ENCODE assay signal across 10 cellular contexts in the genomic region with DNA sequence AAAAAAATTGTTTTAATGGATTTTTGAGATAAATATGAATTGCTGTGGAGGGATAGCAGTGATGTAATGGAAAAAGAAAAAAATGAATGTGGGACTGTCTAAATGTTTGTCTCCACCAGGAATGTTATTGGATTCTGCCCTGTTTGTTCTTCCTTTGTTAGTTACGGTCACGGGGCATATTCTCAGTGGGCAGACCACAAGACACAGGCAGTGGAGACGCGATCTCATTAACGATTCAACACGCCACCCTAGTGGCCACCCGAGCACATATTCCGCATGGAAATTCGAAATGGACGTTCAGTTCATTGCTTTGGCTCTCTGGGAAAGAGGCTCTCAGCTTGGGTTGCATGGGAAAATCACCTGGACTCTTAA.
A peak's percentile ranks its signal among the peaks of the same experiment; 100 is the strongest.
DNase-seq lines count a peak whose midpoint lies in the region; ATAC-seq, FAIRE-seq and TF ChIP-seq lines count a peak whose summit lies in the region.
"Had no signal": no experiment of that assay in that cellular context is flagged by ENCODE, and none has a peak within 500 bp of the region (broad histone marks: within the 10 kb centered on the region; RNA-seq: fewer than 3 reads in every experiment).

No MANE protein-coding gene starts in this region.

- H4K20me1 ChIP-seq in H1 (replicated peaks in 1 of 2; ENCODE audit: control insufficient read depth in 1 of 2, insufficient read depth in 2 of 2, low read length in 2 of 2): no peaks in the 10 kb centered on the region

- no peak for TF ChIP-seq POLR2A in H1 (IDR thresholded peaks at IDR 0.05; ENCODE audit: control extremely low read depth in 1 of 2, low read depth in 2 of 2, low read length in 2 of 2)

- H3K9me3 Mint-ChIP-seq in neural crest cell: no peaks in the 10 kb centered on the region
- H3K9me3 Mint-ChIP-seq in T-cell: no peaks in the 10 kb centered on the region
- H3K9me3 Mint-ChIP-seq: CD4-positive, alpha-beta memory T cell; dendritic cell treated with granulocyte-macrophage colony-stimulating factor and Interleukin-4, amounts not matched to agents 40 ng/mL and 50 ng/mL, for 4 days had no signal

- no peaks in the 10 kb centered on the region for H3K36me3 ChIP-seq in H1 (ENCODE audit: control insufficient read depth in 2 of 4, insufficient read depth in 4 of 4, low read length in 3 of 4)

- H4K91ac ChIP-seq in H1 (replicated peaks; ENCODE audit: insufficient read length, low read length): no peak overlapping the region

- H3K18ac ChIP-seq in H1 (ENCODE audit: extremely low read depth, low read length): no peak overlapping the region

- H2BK20ac ChIP-seq in H1 (ENCODE audit: low read length): no peak overlapping the region

- H3K36me3 Mint-ChIP-seq in neural crest cell (ENCODE audit: low read depth): peaks cover 3% of the 10 kb centered on the region
- no peaks in the 10 kb centered on the region for H3K36me3 Mint-ChIP-seq in T-cell
- H3K36me3 Mint-ChIP-seq: CD4-positive, alpha-beta memory T cell had no signal

- no peak overlapping the region for H3K56ac ChIP-seq in H1 (replicated peaks; ENCODE audit: insufficient read length, low read depth, low read length)

- TF ChIP-seq EP300 in H1 (IDR thresholded peaks at IDR 0.05; ENCODE audit: borderline replicate concordance in 1 of 2, low read depth in 2 of 2, low read length in 2 of 2): no peak

- no peak overlapping the region for H3K4me3 Mint-ChIP-seq in neural crest cell
- no peak overlapping the region for H3K4me3 Mint-ChIP-seq in T-cell
- H3K4me3 Mint-ChIP-seq: CD4-positive, alpha-beta memory T cell; dendritic cell treated with granulocyte-macrophage colony-stimulating factor and Interleukin-4, amounts not matched to agents 40 ng/mL and 50 ng/mL, for 4 days had no signal

- no peak overlapping the region for H4K8ac ChIP-seq in H1 (ENCODE audit: extremely low read depth, insufficient read depth, low read length)

- H3K27ac Mint-ChIP-seq in neural crest cell (ENCODE audit: unreplicated experiment): peak overlapping the region; percentile 30
- H3K27ac Mint-ChIP-seq in T-cell: no peak overlapping the region
- H3K27ac Mint-ChIP-seq: dendritic cell treated with granulocyte-macrophage colony-stimulating factor and Interleukin-4, amounts not matched to agents 40 ng/mL and 50 ng/mL, for 4 days had no signal

- no peaks in the 10 kb centered on the region for H3K79me1 ChIP-seq in H1 (ENCODE audit: low read depth, low read length)

- ATAC-seq in T-cell (replicated peaks in 1 of 4): no peak
- ATAC-seq in GM21526 (IDR thresholded peaks at IDR 0.05; ENCODE audit: low FRiP score, unreplicated experiment): no peak
- no peak for ATAC-seq in GM18861 (IDR thresholded peaks at IDR 0.05; ENCODE audit: unreplicated experiment)

- H3K27me3 Mint-ChIP-seq in neural crest cell (ENCODE audit: low read depth) (no peaks in the 10 kb centered on the region), T-cell (peaks cover 6 to 11% of the 10 kb centered on the region in 2 donors)

- no peaks in the 10 kb centered on the region for H3K79me2 ChIP-seq in H1 (ENCODE audit: control insufficient read depth in 1 of 2, insufficient read depth in 2 of 2, low read length in 2 of 2)

- H3K4me2 ChIP-seq in H1 (ENCODE audit: insufficient read depth in 1 of 2, low read depth in 2 of 2, low read length in 2 of 2): no peak overlapping the region

- DNase-seq in DMS53 (lab: John Stamatoyannopoulos, UW): peak; percentile 83
- DNase-seq in NCI-H2196 (lab: John Stamatoyannopoulos, UW; ENCODE audit: unreplicated experiment): peak; percentile 71
- no peak for DNase-seq in H1 (ENCODE audit: low read depth in 1 of 2, low spot score in 2 of 2)
- DNase-seq in neural crest cell (ENCODE audit: low read depth, low spot score): no peak
- DNase-seq in T-cell: no peak
- no peak for DNase-seq in dermis blood vessel endothelial cell
- DNase-seq: CD4-positive, alpha-beta memory T cell had no signal

- WGBS in H1 (ENCODE audit: extremely low coverage in 1 of 2, insufficient coverage in 1 of 2, insufficient read length in 1 of 2, insufficient replicate concordance in 2 of 2, low coverage in 1 of 2, low lambda C conversion rate in 2 of 2, missing lambda C conversion rate in 1 of 2), 2 experiments: 83% methylated on average over 10 of the region's 10 CpGs; no CpG with 5 or more reads in 1 of the 2 experiments

- H3K4me3 ChIP-seq in H1 (ENCODE audit: extremely low read depth in 1 of 4, insufficient read depth in 2 of 4, low read depth in 3 of 4, low read length in 4 of 4): no peak overlapping the region

- CTCF ChIA-PET in H1 (lab: Charles Lee; ENCODE audit: partially characterized antibody) (interaction anchor here (0.8 to 2.3 kb wide), 4 partner anchors 12 to 112 kb away, joined by 3 to 5 read pairs (median 4); no protein-coding TSS in a partner anchor), T-cell (lab: Charles Lee) (no interaction called here)

- no peak overlapping the region for H3K14ac ChIP-seq in H1 (ENCODE audit: insufficient read length)

- H3K9ac ChIP-seq in H1 (replicated peaks in 1 of 4; ENCODE audit: extremely low read depth in 1 of 4, low read depth in 3 of 4, low read length in 3 of 4): no peak overlapping the region

- H3K23me2 ChIP-seq in H1 (ENCODE audit: low read depth, low read length): no peaks in the 10 kb centered on the region

- H2BK12ac ChIP-seq in H1 (ENCODE audit: low read depth, low read length): no peak overlapping the region

- no peak overlapping the region for H4K5ac ChIP-seq in H1 (ENCODE audit: insufficient read length, low read depth, low read length)

- TF ChIP-seq RAD21 in H1 (IDR thresholded peaks at IDR 0.05 in 1 of 2, conservative IDR thresholded peaks at IDR 0.05 in 1 of 2; ENCODE audit: low read depth in 2 of 2, low read length in 2 of 2): peak in 1 of 2 experiments; percentile 33; a peak in 2 of 4 replicates

- peak in 2 of 3 experiments; percentile 24 to 31; a peak in 2 of 4 replicates for TF ChIP-seq CTCF in H1 (IDR thresholded peaks at IDR 0.05; ENCODE audit: control extremely low read depth in 1 of 3, insufficient read depth in 1 of 3, low read depth in 1 of 3, low read length in 3 of 3)
- TF ChIP-seq CTCF in neural crest cell (conservative IDR thresholded peaks at IDR 0.05): peak; percentile 46

- no peak for FAIRE-seq in H1 (lab: Jason Lieb, UNC)

- no peak overlapping the region for H3K27ac ChIP-seq in H1 (ENCODE audit: low read depth, low read length)

- H2AK5ac ChIP-seq in H1 (ENCODE audit: low read depth, low read length): no peak overlapping the region

- H3K4me1 Mint-ChIP-seq in neural crest cell: peaks cover 44% of the 10 kb centered on the region
- H3K4me1 Mint-ChIP-seq in T-cell: no peaks in the 10 kb centered on the region
- H3K4me1 Mint-ChIP-seq: CD4-positive, alpha-beta memory T cell had no signal

- H3K27me3 ChIP-seq in H1 (replicated peaks in 1 of 4; ENCODE audit: control insufficient read depth in 3 of 4, extremely low read depth in 1 of 4, insufficient read depth in 3 of 4, low read length in 3 of 4): no peaks in the 10 kb centered on the region; a peak in 1 of 7 replicates

- 0 out of 7 replicates have a peak, but pooled peaks cover 0 to 1% (median 0%) of the 10 kb centered on the region in 4 experiments for H3K4me1 ChIP-seq in H1 (replicated peaks in 1 of 4; ENCODE audit: control insufficient read depth in 3 of 4, insufficient read depth in 4 of 4, low read length in 3 of 4)

- H2BK5ac ChIP-seq in H1 (ENCODE audit: low read depth, low read length): no peak overlapping the region

- H3K23ac ChIP-seq in H1 (ENCODE audit: insufficient read length): no peak overlapping the region

- H2AFZ ChIP-seq in H1 (ENCODE audit: low read length): no peak overlapping the region

- no peak overlapping the region for H2BK120ac ChIP-seq in H1 (replicated peaks; ENCODE audit: low read depth, low read length)

- H3K4ac ChIP-seq in H1 (replicated peaks; ENCODE audit: insufficient read length, low read depth, low read length): no peak overlapping the region

- H2BK15ac ChIP-seq in H1 (ENCODE audit: low read length): no peak overlapping the region

- POLR2A ChIA-PET in H1 (lab: Charles Lee; ENCODE audit: partially characterized antibody) (no interaction called here), T-cell (lab: Charles Lee) (no interaction called here)

- H3K9me3 ChIP-seq in H1 (ENCODE audit: insufficient read depth in 2 of 2, low read depth in 1 of 2, low read length in 1 of 2): no peaks in the 10 kb centered on the region

TF ChIP-seq in H1, 55 proteins besides CTCF, POLR2A, EP300 and RAD21:
- TF ChIP-seq HDAC6 (IDR thresholded peaks at IDR 0.05; ENCODE audit: low read depth, low read length): no peak

Comparison
In these comparisons a context has a peak if more than half of its experiments do, and no peak if none do; other contexts are left out.
1. DNase-seq: peak in DMS53 (single experiment) and NCI-H2196 (single experiment); none in H1 (0 of 2), neural crest cell (single experiment), T-cell (0 of 34) and dermis blood vessel endothelial cell (single experiment).